In genomic region chr5:176609724-176610429, GRCh38 we compare ENCODE assay signal across 8 cellular contexts. TPM values are rescaled to one million over a fixed set of nuclear protein-coding genes. Genes with fewer than 3 reads are reported as not detected.
DNase-seq lines count a peak whose midpoint lies in the region; ATAC-seq and TF ChIP-seq lines count a peak whose summit lies in the region.

GPRIN1 (minus strand) TSS chr5:176610156; CDS start chr5:176599834, 10,322 bp downstream.

- H3K9me3 ChIP-seq in HUES64 (ENCODE audit: insufficient read depth, low read depth, low read length) (no peaks in the 10 kb centered on the region), SK-N-MC (ENCODE audit: low read depth, low read length) (no peaks in the 10 kb centered on the region), adrenal gland (replicated peaks in 1 of 3) (no peaks in the 10 kb centered on the region)

- intact Hi-C loops in adrenal gland (cut with DNase I): no loop called here

- ATAC-seq in GM21515 (IDR thresholded peaks at IDR 0.05; ENCODE audit: unreplicated experiment) (peak; percentile 68), HG03378 (IDR thresholded peaks at IDR 0.05; ENCODE audit: unreplicated experiment) (no peak)

- DNase-seq in EL: peak; percentile 70
- no peak for DNase-seq in SK-N-MC (ENCODE audit: low read depth, low spot score)
- peak in 4 of 7 donors; percentile 33 to 73 (median 54) for DNase-seq in adrenal gland
- DNase-seq in hepatic stellate cell (ENCODE audit: low spot score): peak; percentile 91
- no peak for DNase-seq in skeletal muscle cell (ENCODE audit: low read depth)

- TF ChIP-seq POLR2A in adrenal gland (IDR thresholded peaks at IDR 0.05): no peak

- H3K36me3 ChIP-seq in HUES64 (ENCODE audit: insufficient read depth, low read length) (no peaks in the 10 kb centered on the region), SK-N-MC (ENCODE audit: insufficient read depth, low read length) (no peaks in the 10 kb centered on the region), adrenal gland (replicated peaks in 1 of 2) (no peaks in the 10 kb centered on the region)

- H3K27ac ChIP-seq in HUES64 (ENCODE audit: low read depth, low read length) (peak within 1 kb of the TSS; percentile 39; the same call in 1 of the 2 replicates), SK-N-MC (no peak within 1 kb of the TSS), adrenal gland (peak within 1 kb of the TSS in 1 of 5 donors; percentile 29)

- H3K4me3 ChIP-seq in HUES64 (ENCODE audit: low read length) (peak within 1 kb of the TSS; percentile 73), SK-N-MC (peak within 1 kb of the TSS; percentile 81), adrenal gland (peak within 1 kb of the TSS in 1 of 4 donors; percentile 81), skeletal muscle cell (ENCODE audit: low read depth, low read length) (peak within 1 kb of the TSS; percentile 65)

- H3K4me1 ChIP-seq in HUES64 (ENCODE audit: insufficient read depth, low read length) (peaks cover 9% of the 10 kb centered on the region; the same call in 1 of the 2 replicates), adrenal gland (replicated peaks in 1 of 2) (peaks cover 7 to 9% of the 10 kb centered on the region in 2 donors)

- WGBS in HUES64: under 1% methylated on average over 98 of the region's 100 CpGs
- WGBS in adrenal gland, 4 donors: 0 to 2% (median 0%) methylated on average over 5 to 99 of the region's 100 CpGs; no CpG with 5 or more reads in 1 of the 4 donors

- H3K27me3 ChIP-seq in HUES64 (ENCODE audit: insufficient read depth, low read length) (peaks cover 23% of the 10 kb centered on the region), adrenal gland (no peaks in the 10 kb centered on the region)

- TF ChIP-seq CTCF in adrenal gland (IDR thresholded peaks at IDR 0.05): peak in 2 of 6 experiments; percentile 19 to 30

- H3K9ac ChIP-seq in HUES64 (ENCODE audit: low read depth, low read length) (peak within 1 kb of the TSS; percentile 86), SK-N-MC (ENCODE audit: insufficient read length) (no peak within 1 kb of the TSS)

RNA-seq across cellular contexts. Expression of gene GPRIN1, which starts in this region (rescaled TPM):
- polyA plus RNA-seq in HUES64 (2013, experiment 1 of 2): 12.0 TPM
- polyA plus RNA-seq in HUES64 (2013, experiment 2 of 2): 9.7 TPM
- 1 to 10 TPM in 4 of 8 donors, under 1 TPM in 4; 0.42 to 4.0 (median 1.2) TPM for total RNA-seq in adrenal gland
- 1 to 10 TPM in 2 of 3 donors, under 1 TPM in 1; 0.81 to 2.2 (median 1.3) TPM for polyA plus RNA-seq in adrenal gland

Comparison
In these comparisons a context has a peak if more than half of its experiments do, and no peak if none do; other contexts are left out.
1. DNase-seq: peak in EL (single experiment), adrenal gland (4 of 7) and hepatic stellate cell (single experiment); none in SK-N-MC (single experiment) and skeletal muscle cell (single experiment).